25 cellular contexts compared by ENCODE assay signal in genomic region chr6:77074037-77074713, GRCh38.
"Had no signal": no experiment of that assay in that cellular context is flagged by ENCODE, and none has a peak within 500 bp of the region (broad histone marks: within the 10 kb centered on the region; RNA-seq: fewer than 3 reads in every experiment).

No MANE protein-coding gene starts in this region.

- H3K4me3 ChIP-seq: breast epithelium, mucosa of descending colon, right atrium auricular region, stomach, suprapubic skin, tibial nerve had no signal

- H3K27ac ChIP-seq: breast epithelium, right atrium auricular region, stomach, suprapubic skin, tibial nerve, VCaP had no signal

- H3K9me3 ChIP-seq: right atrium auricular region, stomach, suprapubic skin, tibial nerve had no signal

- H3K4me1 ChIP-seq: breast epithelium, right atrium auricular region, stomach, suprapubic skin, tibial nerve had no signal

- H3K27me3 ChIP-seq: breast epithelium, right atrium auricular region, stomach, suprapubic skin, tibial nerve had no signal

- H3K36me3 ChIP-seq: breast epithelium, right atrium auricular region, stomach, suprapubic skin, tibial nerve had no signal

- ATAC-seq: activated CD4-positive, CD25-positive, alpha-beta regulatory T cell treated with anti-CD3 and anti-CD28 coated beads, Interleukin-2, amount 50 U/mL, for 24 hours; activated naive CD8-positive, alpha-beta T cell treated with anti-CD3 and anti-CD28 coated beads, Interleukin-2, amount 50 U/mL, for 24 hours; esophagus mucosa; left cardiac atrium; left ventricle myocardium superior; mucosa of descending colon; natural killer cell treated with Interleukin-12 subunit alpha and Interleukin-12 subunit beta and Interleukin-15 and Interleukin-18, amount 100 ng/mL, for 72 hours; stimulated activated naive B cell treated with anti-CD40 and anti-IgM and Interleukin-4, amounts not matched to agents 10 μg/mL and 1 μg/mL and 100 μg/mL, for 72 hours had no signal

- DNase-seq: activated CD4-positive, alpha-beta memory T cell treated with anti-CD3 and anti-CD28 coated beads for 36 hours; activated CD4-positive, alpha-beta T cell treated with anti-CD3 and anti-CD28 coated beads, Interleukin-2, amount 10 ng/mL, durations not matched to agents 24 days and 14 days; activated CD8-positive, alpha-beta memory T cell treated with anti-CD3 and anti-CD28 coated beads, Interleukin-2, amount 50 U/mL, for 48 hours; activated naive CD8-positive, alpha-beta T cell treated with anti-CD3 and anti-CD28 coated beads, Interleukin-2, amount 50 U/mL, for 24 hours; activated T-cell treated with anti-CD3 and anti-CD28 coated beads, Interleukin-2, amount 50 U/mL, for 24 hours; amygdala; endodermal cell; foreskin fibroblast; head of caudate nucleus; hippocampal formation; left cardiac atrium; left ventricle myocardium superior; mucosa of descending colon; stimulated activated CD4-positive, alpha-beta T cell treated with anti-CD3 and anti-CD28 coated beads, Interleukin-15, amount 100 ng/mL, for 24 hours; stimulated activated CD4-positive, alpha-beta T cell treated with anti-CD3 and anti-CD28 coated beads, Interleukin-2, amount 100 ng/mL, for 24 hours; stimulated activated naive B cell treated with anti-CD40 and anti-IgM and Interleukin-4, amounts not matched to agents 10 μg/mL and 1 μg/mL and 100 μg/mL, for 72 hours; stomach had no signal
